ENCODE assay signal across 17 cellular contexts in genomic region chr2:158519481-158519880, GRCh38.
DNase-seq lines count a peak whose midpoint lies in the region; ATAC-seq and TF ChIP-seq lines count a peak whose summit lies in the region.
"Had no signal": no experiment of that assay in that cellular context is flagged by ENCODE, and none has a peak within 500 bp of the region (broad histone marks: within the 10 kb centered on the region; RNA-seq: fewer than 3 reads in every experiment).

No MANE protein-coding gene starts in this region.

- H3K27me3 Mint-ChIP-seq in WTC11 (ENCODE audit: low read depth): no peaks in the 10 kb centered on the region; the same call in 1 of the 2 replicates
- H3K27me3 Mint-ChIP-seq: CD4-positive, CD25-positive, alpha-beta regulatory T cell had no signal

- no peaks in the 10 kb centered on the region for H3K4me1 ChIP-seq in SK-N-SH (ENCODE audit: control insufficient read depth in 1 of 2, insufficient read depth in 2 of 2, low read depth in 1 of 2, low read length in 1 of 2)

- no peak for TF ChIP-seq CTCF in SK-N-SH (IDR thresholded peaks at IDR 0.05)
- TF ChIP-seq CTCF in WTC11 (IDR thresholded peaks at IDR 0.05): no peak
- no peak for TF ChIP-seq CTCF in fibroblast of the aortic adventitia (IDR thresholded peaks at IDR 0.05; ENCODE audit: insufficient read depth, low read length)

- POLR2A ChIA-PET in SK-N-SH (lab: Yijun Ruan, JAX) (no interaction called here), WTC11 (lab: Charles Lee) (no interaction called here)

- H2AFZ ChIP-seq in SK-N-SH (ENCODE audit: low read depth): no peak overlapping the region

- no peak for ATAC-seq in SK-N-SH treated with all-trans-retinoic acid at 6 μM for 48 hours
- no peak for ATAC-seq in WTC11
- ATAC-seq in GM19455 (IDR thresholded peaks at IDR 0.05; ENCODE audit: unreplicated experiment): no peak
- ATAC-seq: GM12878, HepG2 had no signal

- WGBS in SK-N-SH (ENCODE audit: low lambda C conversion rate): 97% methylated on average over 2 of the region's 2 CpGs

- H3K9me2 ChIP-seq in SK-N-SH: no peaks in the 10 kb centered on the region

- H3K27me3 ChIP-seq in SK-N-SH (ENCODE audit: insufficient read depth): no peaks in the 10 kb centered on the region
- H3K27me3 ChIP-seq: BLaER1 had no signal

- H4K20me1 ChIP-seq in SK-N-SH (ENCODE audit: insufficient read depth): no peaks in the 10 kb centered on the region
- H4K20me1 ChIP-seq: BLaER1 had no signal

- no peaks in the 10 kb centered on the region for H3K9me3 Mint-ChIP-seq in WTC11

- no peak overlapping the region for H3K9ac ChIP-seq in SK-N-SH
- H3K9ac ChIP-seq: BLaER1 had no signal

- TF ChIP-seq RAD21 in SK-N-SH (IDR thresholded peaks at IDR 0.05; ENCODE audit: low read length): no peak

- no peaks in the 10 kb centered on the region for H3K9me3 ChIP-seq in SK-N-SH

- H3K36me3 Mint-ChIP-seq in WTC11: peaks cover 3% of the 10 kb centered on the region; the same call in 1 of the 2 replicates

- peak overlapping the region; percentile 3; the same call in 1 of the 2 replicates for H3K27ac Mint-ChIP-seq in WTC11

- DNase-seq in SK-N-SH: no peak
- DNase-seq in WTC11 (ENCODE audit: low spot score): no peak
- peak; percentile 61 for DNase-seq in fibroblast of the aortic adventitia (ENCODE audit: low read depth)
- no peak for DNase-seq in NCI-H2081 (lab: John Stamatoyannopoulos, UW)
- DNase-seq in central memory CD4-positive, alpha-beta T cell: no peak
- DNase-seq in HCEC 1CT: no peak
- DNase-seq: AML-193; CD4-positive, CD25-positive, alpha-beta regulatory T cell; DMS79; GOT3; H9 had no signal

- no peak overlapping the region for H3K4me3 ChIP-seq in SK-N-SH (ENCODE audit: low read depth in 2 of 2, low read length in 1 of 2)
- H3K4me3 ChIP-seq in fibroblast of the aortic adventitia (ENCODE audit: low read depth, low read length): no peak overlapping the region
- H3K4me3 ChIP-seq: BLaER1, GM12878 had no signal

- TF ChIP-seq EP300 in SK-N-SH (IDR thresholded peaks at IDR 0.05; ENCODE audit: borderline replicate concordance in 1 of 2, low read depth in 1 of 2, low read length in 1 of 2): no peak

- H3K4me1 Mint-ChIP-seq in WTC11: peaks cover 22% of the 10 kb centered on the region

- no peaks in the 10 kb centered on the region for H3F3A ChIP-seq in SK-N-SH (replicated peaks; ENCODE audit: insufficient read depth)

- H3K4me2 ChIP-seq in SK-N-SH: no peak overlapping the region
- H3K4me2 ChIP-seq: BLaER1 had no signal

- H3K36me3 ChIP-seq in SK-N-SH (replicated peaks in 1 of 2; ENCODE audit: control insufficient read depth in 1 of 2, insufficient read depth in 2 of 2, low read length in 1 of 2): peaks cover 0 to 4% of the 10 kb centered on the region in 2 experiments
- H3K36me3 ChIP-seq: BLaER1 had no signal

- CTCF ChIA-PET in SK-N-SH (lab: Yijun Ruan, JAX): no interaction called here
- CTCF ChIA-PET in WTC11 (lab: Charles Lee): interaction anchor here (0.6 kb wide), 1 partner anchor 51 kb away, joined by 5 read pairs; no protein-coding TSS in a partner anchor

- H3K4me3 Mint-ChIP-seq in WTC11: no peak overlapping the region
- H3K4me3 Mint-ChIP-seq: CD4-positive, CD25-positive, alpha-beta regulatory T cell; H9 had no signal

- H3K79me2 ChIP-seq in SK-N-SH (ENCODE audit: insufficient read depth): peaks cover 3% of the 10 kb centered on the region

- no peak overlapping the region for H3K27ac ChIP-seq in SK-N-SH (ENCODE audit: low read depth in 2 of 2, low read length in 1 of 2)
- H3K27ac ChIP-seq: 22Rv1, BLaER1 had no signal

TF ChIP-seq in SK-N-SH treated with all-trans-retinoic acid at 6 μM for 48 hours, 23 proteins besides CTCF, POLR2A, EP300 and RAD21:
- peak; percentile 59; the same call in 1 of the 2 replicates for TF ChIP-seq ZNF70 (CRISPR knock-in tag; IDR thresholded peaks at IDR 0.05)
- TF ChIP-seq, protein P1, sequence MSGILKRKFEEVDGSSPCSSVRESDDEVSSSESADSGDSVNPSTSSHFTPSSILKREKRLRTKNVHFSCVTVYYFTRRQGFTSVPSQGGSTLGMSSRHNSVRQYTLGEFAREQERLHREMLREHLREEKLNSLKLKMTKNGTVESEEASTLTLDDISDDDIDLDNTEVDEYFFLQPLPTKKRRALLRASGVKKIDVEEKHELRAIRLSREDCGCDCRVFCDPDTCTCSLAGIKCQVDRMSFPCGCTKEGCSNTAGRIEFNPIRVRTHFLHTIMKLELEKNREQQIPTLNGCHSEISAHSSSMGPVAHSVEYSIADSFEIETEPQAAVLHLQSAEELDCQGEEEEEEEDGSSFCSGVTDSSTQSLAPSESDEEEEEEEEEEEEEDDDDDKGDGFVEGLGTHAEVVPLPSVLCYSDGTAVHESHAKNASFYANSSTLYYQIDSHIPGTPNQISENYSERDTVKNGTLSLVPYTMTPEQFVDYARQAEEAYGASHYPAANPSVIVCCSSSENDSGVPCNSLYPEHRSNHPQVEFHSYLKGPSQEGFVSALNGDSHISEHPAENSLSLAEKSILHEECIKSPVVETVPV (CRISPR knock-in tag; IDR thresholded peaks at IDR 0.05): no peak

TF ChIP-seq in SK-N-SH, 30 proteins besides CTCF, POLR2A, EP300 and RAD21:
- TF ChIP-seq TAF1 (IDR thresholded peaks at IDR 0.05; ENCODE audit: borderline replicate concordance, low read depth, low read length): no peak
- TF ChIP-seq, protein P2, sequence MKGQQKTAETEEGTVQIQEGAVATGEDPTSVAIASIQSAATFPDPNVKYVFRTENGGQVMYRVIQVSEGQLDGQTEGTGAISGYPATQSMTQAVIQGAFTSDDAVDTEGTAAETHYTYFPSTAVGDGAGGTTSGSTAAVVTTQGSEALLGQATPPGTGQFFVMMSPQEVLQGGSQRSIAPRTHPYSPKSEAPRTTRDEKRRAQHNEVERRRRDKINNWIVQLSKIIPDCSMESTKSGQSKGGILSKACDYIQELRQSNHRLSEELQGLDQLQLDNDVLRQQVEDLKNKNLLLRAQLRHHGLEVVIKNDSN (IDR thresholded peaks at IDR 0.05; ENCODE audit: borderline replicate concordance, low read depth): no peak

TF ChIP-seq in WTC11, 78 proteins besides CTCF, POLR2A, EP300 and RAD21 (continues in another document):
- TF ChIP-seq CREB1 (CRISPR knock-in tag; IDR thresholded peaks at IDR 0.05) (no peak), NFYB (CRISPR knock-in tag; conservative IDR thresholded peaks at IDR 0.05; ENCODE audit: low read depth) (no peak), TEAD4 (CRISPR knock-in tag; IDR thresholded peaks at IDR 0.05) (no peak), ZNF121 (CRISPR knock-in tag; IDR thresholded peaks at IDR 0.05) (no peak), OVOL2 (CRISPR knock-in tag; IDR thresholded peaks at IDR 0.05; ENCODE audit: borderline replicate concordance) (no peak), GABPB1 (CRISPR knock-in tag; IDR thresholded peaks at IDR 0.05) (no peak), USF2 (CRISPR knock-in tag; IDR thresholded peaks at IDR 0.05) (no peak), ZSCAN18 (CRISPR knock-in tag; IDR thresholded peaks at IDR 0.05) (no peak), MXD4 (CRISPR knock-in tag; IDR thresholded peaks at IDR 0.05; ENCODE audit: borderline replicate concordance) (no peak), ESRRA (CRISPR knock-in tag; IDR thresholded peaks at IDR 0.05; ENCODE audit: borderline replicate concordance) (no peak), CDX4 (CRISPR knock-in tag; IDR thresholded peaks at IDR 0.05; ENCODE audit: borderline replicate concordance) (no peak)
